ENCODE assay signal across 9 cellular contexts in genomic region chr4:42282081-42282901, GRCh38.
DNase-seq lines count a peak whose midpoint lies in the region; ATAC-seq, FAIRE-seq and TF ChIP-seq lines count a peak whose summit lies in the region.
"Had no signal": no experiment of that assay in that cellular context is flagged by ENCODE, and none has a peak within 500 bp of the region (broad histone marks: within the 10 kb centered on the region; RNA-seq: fewer than 3 reads in every experiment).

No MANE protein-coding gene starts in this region.

- no TSS peak for BruUV-seq in endothelial cell of umbilical vein (replicated peaks; lab: Mats Ljungman, UMichigan)

- FAIRE-seq in endothelial cell of umbilical vein (lab: Jason Lieb, UNC): peak; percentile 95

- H3K36me3 Mint-ChIP-seq in CD14-positive monocyte: no peaks in the 10 kb centered on the region

- TF ChIP-seq POLR2A in GM18505 (IDR thresholded peaks at IDR 0.05; ENCODE audit: borderline replicate concordance, extremely low read depth, insufficient read depth, insufficient read length) (no peak), endothelial cell of umbilical vein (IDR thresholded peaks at IDR 0.05; ENCODE audit: low read depth, low read length) (no peak)

- no peak overlapping the region for H3K4me3 ChIP-seq in endothelial cell of umbilical vein (replicated peaks in 1 of 3; ENCODE audit: insufficient read depth in 1 of 3, low read depth in 1 of 3, low read length in 3 of 3)

- POLR2A ChIA-PET in endothelial cell of umbilical vein (lab: Charles Lee): no interaction called here

- no peaks in the 10 kb centered on the region for H4K20me1 ChIP-seq in endothelial cell of umbilical vein (replicated peaks; ENCODE audit: control insufficient read depth, extremely low read depth, insufficient read depth, low read length)

- peak overlapping the region; percentile 55 for H3K4me2 ChIP-seq in endothelial cell of umbilical vein (ENCODE audit: insufficient read depth, low read length)

- H3K27me3 Mint-ChIP-seq in CD14-positive monocyte (ENCODE audit: low read depth in 3 of 3): peaks cover 0 to 2% (median 0%) of the 10 kb centered on the region in 3 donors

- intact Hi-C loops in CD14-positive monocyte (cut with micrococcal nuclease): loop anchor here in 1 of 2 donors (5.0 kb wide), 1 partner anchor 235 kb away; no protein-coding TSS in a partner anchor
- intact Hi-C loops in endothelial cell of umbilical vein (cut with micrococcal nuclease): loop anchor here (1.0 kb wide), 4 partner anchors 58 to 237 kb away; partner anchors contain the start of gene SHISA3

- peaks cover 0 to 3% (median 0%) of the 10 kb centered on the region in 7 donors for H3K9me3 Mint-ChIP-seq in CD14-positive monocyte
- H3K9me3 Mint-ChIP-seq: stimulated activated naive CD8-positive, alpha-beta T cell treated with anti-CD3 and anti-CD28 coated beads, Interleukin-15, Interleukin-2, amounts not matched to agents 100 ng/mL and 50 ng/mL, for 24 hours had no signal

- DNase-seq in CD14-positive monocyte (ENCODE audit: low spot score) (no peak), NCI-H1048 (lab: John Stamatoyannopoulos, UW) (peak; percentile 57), SKM-1 (lab: John Stamatoyannopoulos, UW; ENCODE audit: unreplicated experiment) (peak; percentile 71), endothelial cell of umbilical vein (ENCODE audit: low read depth, low spot score) (peak; percentile 71), middle frontal gyrus (ENCODE audit: extremely low spot score, low spot score) (peak; percentile 66), GOT3 (lab: John Stamatoyannopoulos, UW) (no peak)

- H2AFZ ChIP-seq in endothelial cell of umbilical vein (ENCODE audit: low read depth, low read length): no peak overlapping the region

- no peaks in the 10 kb centered on the region for H3K9me3 ChIP-seq in endothelial cell of umbilical vein (replicated peaks; ENCODE audit: control insufficient read depth, insufficient read depth, low read length)

- H3K4me1 ChIP-seq in endothelial cell of umbilical vein (ENCODE audit: control insufficient read depth, extremely low read depth, insufficient read depth, low read length): peaks cover 3% of the 10 kb centered on the region

- no peaks in the 10 kb centered on the region for H3K79me2 ChIP-seq in endothelial cell of umbilical vein (ENCODE audit: control insufficient read depth, insufficient read depth, low read length)

- H3K4me1 Mint-ChIP-seq in CD14-positive monocyte: peaks cover 13% of the 10 kb centered on the region

- H3K4me3 Mint-ChIP-seq in CD14-positive monocyte: no peak overlapping the region
- H3K4me3 Mint-ChIP-seq: stimulated activated naive CD8-positive, alpha-beta T cell treated with anti-CD3 and anti-CD28 coated beads, Interleukin-15, Interleukin-2, amounts not matched to agents 100 ng/mL and 50 ng/mL, for 24 hours had no signal

- CTCF ChIA-PET in endothelial cell of umbilical vein (lab: Charles Lee): interaction anchor here (0.7 to 11.2 kb wide), 17 partner anchors 11 to 375 kb away, joined by 3 to 181 read pairs (median 4); partner anchors contain the start of gene ATP8A1

- dilution Hi-C loops in endothelial cell of umbilical vein (cut with MboI; ENCODE audit: extremely low pct_ligation_motif_present, low sequenced_read_pairs): no loop called here

- no peaks in the 10 kb centered on the region for H3K36me3 ChIP-seq in endothelial cell of umbilical vein (ENCODE audit: control insufficient read depth in 2 of 2, extremely low read depth in 1 of 2, insufficient read depth in 2 of 2, low read length in 2 of 2)

- ATAC-seq in GM18505 (IDR thresholded peaks at IDR 0.05; ENCODE audit: unreplicated experiment): peak; percentile 75
- ATAC-seq in HG02852 (IDR thresholded peaks at IDR 0.05; ENCODE audit: unreplicated experiment): peak; percentile 74

- H3K9me1 ChIP-seq in endothelial cell of umbilical vein (replicated peaks; ENCODE audit: control insufficient read depth, extremely low read depth, insufficient read depth, low read length): no peaks in the 10 kb centered on the region

- no peak overlapping the region for H3K9ac ChIP-seq in endothelial cell of umbilical vein (replicated peaks; ENCODE audit: extremely low read depth, insufficient read depth, low read length)

- no peak overlapping the region for H3K27ac ChIP-seq in endothelial cell of umbilical vein (ENCODE audit: insufficient read depth, low read depth, low read length)

- peaks cover 0 to 4% of the 10 kb centered on the region in 2 experiments for H3K27me3 ChIP-seq in endothelial cell of umbilical vein (ENCODE audit: control insufficient read depth in 2 of 2, insufficient read depth in 2 of 2, low read length in 2 of 2)

- H3K27ac Mint-ChIP-seq in CD14-positive monocyte: no peak overlapping the region
- H3K27ac Mint-ChIP-seq: stimulated activated naive CD8-positive, alpha-beta T cell treated with anti-CD3 and anti-CD28 coated beads, Interleukin-15, Interleukin-2, amounts not matched to agents 100 ng/mL and 50 ng/mL, for 24 hours had no signal

- TF ChIP-seq CTCF in CD14-positive monocyte (IDR thresholded peaks at IDR 0.05) (peak; percentile 76), endothelial cell of umbilical vein (IDR thresholded peaks at IDR 0.05; ENCODE audit: extremely low read depth in 1 of 2, insufficient read depth in 1 of 2, low read depth in 1 of 2, low read length in 2 of 2) (peak; percentile 56 to 71)

TF ChIP-seq in endothelial cell of umbilical vein, 7 proteins besides CTCF, POLR2A, EP300 and RAD21:
- TF ChIP-seq, protein P1, sequence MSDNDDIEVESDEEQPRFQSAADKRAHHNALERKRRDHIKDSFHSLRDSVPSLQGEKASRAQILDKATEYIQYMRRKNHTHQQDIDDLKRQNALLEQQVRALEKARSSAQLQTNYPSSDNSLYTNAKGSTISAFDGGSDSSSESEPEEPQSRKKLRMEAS (IDR thresholded peaks at IDR 0.05; ENCODE audit: insufficient read depth, insufficient read length): no peak
- TF ChIP-seq MYC (IDR thresholded peaks at IDR 0.05; ENCODE audit: low read depth, low read length) (no peak), JUN (IDR thresholded peaks at IDR 0.05; ENCODE audit: borderline replicate concordance, insufficient read depth, insufficient read length, low read depth) (no peak), EZH2 (IDR thresholded peaks at IDR 0.05; ENCODE audit: borderline replicate concordance, low read depth, low read length, severe bottlenecking) (no peak), POLR2AphosphoS5 (IDR thresholded peaks at IDR 0.05; ENCODE audit: insufficient read depth, low read depth, low read length) (no peak), FOS (IDR thresholded peaks at IDR 0.05; ENCODE audit: borderline replicate concordance, insufficient read depth, low read length) (no peak), GATA2 (IDR thresholded peaks at IDR 0.05; ENCODE audit: insufficient read depth, insufficient read length, low read depth, low read length) (no peak)
TF ChIP-seq in endothelial cell of umbilical vein: peak in this region for 0.

Comparison
In these comparisons a context has a peak if more than half of its experiments do, and no peak if none do; other contexts are left out.
1. DNase-seq: peak in NCI-H1048 (single experiment), SKM-1 (single experiment), endothelial cell of umbilical vein (single experiment) and middle frontal gyrus (single experiment); none in CD14-positive monocyte (single experiment) and GOT3 (single experiment).